1 cellular context compared by ENCODE assay signal in the genomic region with DNA sequence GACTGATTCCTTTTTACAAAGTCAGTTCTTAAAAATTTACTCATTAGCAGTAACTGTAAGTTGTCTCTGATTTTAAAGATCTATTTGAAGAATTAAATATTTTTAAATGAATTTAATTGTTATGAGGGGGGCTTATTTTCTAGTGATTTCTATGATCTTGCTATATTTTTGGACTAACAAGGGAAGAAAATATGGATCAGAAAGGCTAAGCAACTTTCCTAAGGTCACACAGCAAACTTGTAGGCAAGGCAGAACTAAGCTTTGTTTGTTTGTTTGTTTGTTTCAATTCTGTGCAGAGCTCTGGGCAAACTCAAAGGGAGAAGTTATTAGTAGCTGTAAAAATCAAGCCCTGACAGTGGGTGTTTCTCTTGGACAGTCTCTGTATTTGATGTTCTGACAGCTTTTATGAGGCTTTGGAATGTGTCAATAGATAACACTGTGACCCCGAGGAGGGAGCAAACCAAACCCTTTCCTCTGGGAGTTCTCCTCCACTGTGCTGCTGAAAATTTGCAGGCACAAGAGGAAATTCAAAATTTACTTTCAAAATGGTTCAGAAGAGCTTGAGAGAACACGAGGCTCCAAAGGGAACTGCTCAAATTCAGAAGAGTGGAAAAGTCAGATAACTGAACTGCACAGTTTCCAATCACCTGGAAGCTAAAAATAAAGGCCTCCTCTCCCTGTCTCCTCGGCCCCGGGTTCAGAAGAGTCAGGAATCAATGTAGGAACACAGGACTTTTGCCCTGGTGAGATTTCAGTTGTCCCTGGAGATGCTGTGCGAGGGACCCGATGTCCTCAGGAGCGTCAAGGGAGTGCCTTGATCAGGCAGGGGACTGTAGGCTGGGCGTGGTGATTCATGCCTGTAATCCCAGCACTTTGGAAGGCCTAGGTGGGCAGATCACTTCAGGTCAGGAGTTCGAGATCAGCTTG.
TF ChIP-seq lines count a peak whose summit lies in the region.

No MANE protein-coding gene starts in this region.

TF ChIP-seq in GM23338, 12 proteins besides CTCF, POLR2A, EP300 and RAD21 (continued from another document):
- TF ChIP-seq, protein P1, sequence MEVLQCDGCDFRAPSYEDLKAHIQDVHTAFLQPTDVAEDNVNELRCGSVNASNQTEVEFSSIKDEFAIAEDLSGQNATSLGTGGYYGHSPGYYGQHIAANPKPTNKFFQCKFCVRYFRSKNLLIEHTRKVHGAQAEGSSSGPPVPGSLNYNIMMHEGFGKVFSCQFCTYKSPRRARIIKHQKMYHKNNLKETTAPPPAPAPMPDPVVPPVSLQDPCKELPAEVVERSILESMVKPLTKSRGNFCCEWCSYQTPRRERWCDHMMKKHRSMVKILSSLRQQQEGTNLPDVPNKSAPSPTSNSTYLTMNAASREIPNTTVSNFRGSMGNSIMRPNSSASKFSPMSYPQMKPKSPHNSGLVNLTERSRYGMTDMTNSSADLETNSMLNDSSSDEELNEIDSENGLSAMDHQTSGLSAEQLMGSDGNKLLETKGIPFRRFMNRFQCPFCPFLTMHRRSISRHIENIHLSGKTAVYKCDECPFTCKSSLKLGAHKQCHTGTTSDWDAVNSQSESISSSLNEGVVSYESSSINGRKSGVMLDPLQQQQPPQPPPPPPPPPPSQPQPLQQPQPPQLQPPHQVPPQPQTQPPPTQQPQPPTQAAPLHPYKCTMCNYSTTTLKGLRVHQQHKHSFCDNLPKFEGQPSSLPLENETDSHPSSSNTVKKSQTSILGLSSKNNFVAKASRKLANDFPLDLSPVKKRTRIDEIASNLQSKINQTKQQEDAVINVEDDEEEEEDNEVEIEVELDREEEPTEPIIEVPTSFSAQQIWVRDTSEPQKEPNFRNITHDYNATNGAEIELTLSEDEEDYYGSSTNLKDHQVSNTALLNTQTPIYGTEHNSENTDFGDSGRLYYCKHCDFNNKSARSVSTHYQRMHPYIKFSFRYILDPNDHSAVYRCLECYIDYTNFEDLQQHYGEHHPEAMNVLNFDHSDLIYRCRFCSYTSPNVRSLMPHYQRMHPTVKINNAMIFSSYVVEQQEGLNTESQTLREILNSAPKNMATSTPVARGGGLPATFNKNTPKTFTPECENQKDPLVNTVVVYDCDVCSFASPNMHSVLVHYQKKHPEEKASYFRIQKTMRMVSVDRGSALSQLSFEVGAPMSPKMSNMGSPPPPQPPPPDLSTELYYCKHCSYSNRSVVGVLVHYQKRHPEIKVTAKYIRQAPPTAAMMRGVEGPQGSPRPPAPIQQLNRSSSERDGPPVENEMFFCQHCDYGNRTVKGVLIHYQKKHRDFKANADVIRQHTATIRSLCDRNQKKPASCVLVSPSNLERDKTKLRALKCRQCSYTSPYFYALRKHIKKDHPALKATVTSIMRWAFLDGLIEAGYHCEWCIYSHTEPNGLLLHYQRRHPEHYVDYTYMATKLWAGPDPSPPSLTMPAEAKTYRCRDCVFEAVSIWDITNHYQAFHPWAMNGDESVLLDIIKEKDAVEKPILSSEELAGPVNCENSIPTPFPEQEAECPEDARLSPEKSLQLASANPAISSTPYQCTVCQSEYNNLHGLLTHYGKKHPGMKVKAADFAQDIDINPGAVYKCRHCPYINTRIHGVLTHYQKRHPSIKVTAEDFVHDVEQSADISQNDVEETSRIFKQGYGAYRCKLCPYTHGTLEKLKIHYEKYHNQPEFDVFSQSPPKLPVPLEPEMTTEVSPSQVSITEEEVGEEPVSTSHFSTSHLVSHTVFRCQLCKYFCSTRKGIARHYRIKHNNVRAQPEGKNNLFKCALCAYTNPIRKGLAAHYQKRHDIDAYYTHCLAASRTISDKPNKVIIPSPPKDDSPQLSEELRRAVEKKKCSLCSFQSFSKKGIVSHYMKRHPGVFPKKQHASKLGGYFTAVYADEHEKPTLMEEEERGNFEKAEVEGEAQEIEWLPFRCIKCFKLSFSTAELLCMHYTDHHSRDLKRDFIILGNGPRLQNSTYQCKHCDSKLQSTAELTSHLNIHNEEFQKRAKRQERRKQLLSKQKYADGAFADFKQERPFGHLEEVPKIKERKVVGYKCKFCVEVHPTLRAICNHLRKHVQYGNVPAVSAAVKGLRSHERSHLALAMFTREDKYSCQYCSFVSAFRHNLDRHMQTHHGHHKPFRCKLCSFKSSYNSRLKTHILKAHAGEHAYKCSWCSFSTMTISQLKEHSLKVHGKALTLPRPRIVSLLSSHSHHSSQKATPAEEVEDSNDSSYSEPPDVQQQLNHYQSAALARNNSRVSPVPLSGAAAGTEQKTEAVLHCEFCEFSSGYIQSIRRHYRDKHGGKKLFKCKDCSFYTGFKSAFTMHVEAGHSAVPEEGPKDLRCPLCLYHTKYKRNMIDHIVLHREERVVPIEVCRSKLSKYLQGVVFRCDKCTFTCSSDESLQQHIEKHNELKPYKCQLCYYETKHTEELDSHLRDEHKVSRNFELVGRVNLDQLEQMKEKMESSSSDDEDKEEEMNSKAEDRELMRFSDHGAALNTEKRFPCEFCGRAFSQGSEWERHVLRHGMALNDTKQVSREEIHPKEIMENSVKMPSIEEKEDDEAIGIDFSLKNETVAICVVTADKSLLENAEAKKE (CRISPR knock-in tag; IDR thresholded peaks at IDR 0.05) = no peak
- TF ChIP-seq EZH2phosphoT487 (IDR thresholded peaks at IDR 0.05; ENCODE audit: unreplicated experiment) = no peak
